Comparison of ENCODE assay signal across 22 cellular contexts in the genomic region with DNA sequence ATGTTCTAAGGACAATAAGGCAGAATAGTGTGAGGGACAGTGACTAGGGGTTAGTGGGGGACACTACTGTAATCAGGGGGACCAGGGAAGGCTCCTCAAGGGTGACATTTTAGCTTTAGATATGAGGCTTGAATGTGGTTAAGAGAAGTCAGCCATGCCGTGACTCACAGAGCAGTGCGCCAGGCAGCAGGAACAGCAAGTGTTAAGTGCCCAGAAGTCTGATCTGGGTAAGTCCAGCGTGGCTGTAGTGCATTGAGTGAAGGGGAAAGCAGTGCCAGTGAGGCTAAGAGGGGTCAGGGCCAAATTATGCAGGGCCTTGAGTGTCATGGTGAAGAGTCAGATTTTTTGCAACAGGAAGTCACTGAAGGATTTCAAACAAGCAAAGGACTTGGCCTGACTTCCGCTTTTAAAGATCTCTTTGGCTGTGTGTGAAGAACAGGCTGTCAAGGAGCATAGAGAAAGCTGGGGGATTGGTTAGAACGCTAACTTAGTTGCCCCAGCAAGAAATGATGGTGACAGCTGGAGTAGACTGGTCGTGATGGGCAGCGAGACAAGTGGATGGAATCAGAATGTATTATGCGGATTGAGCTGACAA. TPM values are rescaled to one million over a fixed set of nuclear protein-coding genes. Genes with fewer than 3 reads are reported as not detected.
DNase-seq lines count a peak whose midpoint lies in the region; ATAC-seq and TF ChIP-seq lines count a peak whose summit lies in the region.
"Had no signal": no experiment of that assay in that cellular context is flagged by ENCODE, and none has a peak within 500 bp of the region (broad histone marks: within the 10 kb centered on the region; RNA-seq: fewer than 3 reads in every experiment).

No MANE protein-coding gene starts in this region.

- TF ChIP-seq CTCF in NB4 (IDR thresholded peaks at IDR 0.05; ENCODE audit: low read depth, low read length), result no peak

- DNase-seq in HT1080 (ENCODE audit: low read depth) (peak; percentile 33), NB4 (ENCODE audit: low read depth) (peak; percentile 44), UCSD-AML1 (lab: John Stamatoyannopoulos, UW; ENCODE audit: unreplicated experiment) (peak; percentile 19), NCI-H1417 treated with DMSO at 0.1 percent for 48 hours (lab: John Stamatoyannopoulos, UW) (no peak), 8988T (no peak), cerebellar nuclear complex (lab: John Stamatoyannopoulos, UW) (no peak)
- DNase-seq: activated CD4-positive, alpha-beta T cell treated with anti-CD3 and anti-CD28 coated beads for 1 hour; activated CD8-positive, alpha-beta memory T cell treated with anti-CD3 and anti-CD28 coated beads, Interleukin-2, amount 10 ng/mL, durations not matched to agents 7 days and 5 days; dermis blood vessel endothelial cell; foreskin fibroblast; HCEC 1CT; kidney; naive B cell; NCI-H524 treated with DMSO at 0.1 percent for 48 hours; right cardiac atrium; stimulated activated naive B cell treated with anti-CD40 and anti-IgM and Interleukin-4, amounts not matched to agents 10 μg/mL and 1 μg/mL and 100 μg/mL, for 72 hours; transverse colon had no signal

- no peak for TF ChIP-seq POLR2A in NB4 (IDR thresholded peaks at IDR 0.05; ENCODE audit: extremely low read depth, insufficient read length)

- H3K36me3 Mint-ChIP-seq in stimulated activated memory B cell treated with anti-CD40 and anti-IgM and Interleukin-4, amounts not matched to agents 10 μg/mL and 1 μg/mL and 100 μg/mL, for 72 hours, result no peaks in the 10 kb centered on the region
- H3K36me3 Mint-ChIP-seq: activated CD8-positive, alpha-beta memory T cell treated with anti-CD3 and anti-CD28 coated beads, Interleukin-2, amount 10 ng/mL, durations not matched to agents 7 days and 5 days had no signal

- ATAC-seq in stimulated activated memory B cell treated with anti-CD40 and anti-IgM and Interleukin-4, amounts not matched to agents 10 μg/mL and 1 μg/mL and 100 μg/mL, for 72 hours, result peak; percentile 41
- ATAC-seq: activated CD8-positive, alpha-beta memory T cell treated with anti-CD3 and anti-CD28 coated beads, Interleukin-2, amount 10 ng/mL, durations not matched to agents 7 days and 5 days; right cardiac atrium had no signal

- no peak overlapping the region for H3K4me3 Mint-ChIP-seq in stimulated activated memory B cell treated with anti-CD40 and anti-IgM and Interleukin-4, amounts not matched to agents 10 μg/mL and 1 μg/mL and 100 μg/mL, for 72 hours
- H3K4me3 Mint-ChIP-seq: activated CD8-positive, alpha-beta memory T cell treated with anti-CD3 and anti-CD28 coated beads, Interleukin-2, amount 10 ng/mL, durations not matched to agents 7 days and 5 days; naive B cell; stimulated activated naive B cell treated with anti-CD40 and anti-IgM and Interleukin-4, amounts not matched to agents 10 μg/mL and 1 μg/mL and 100 μg/mL, for 72 hours had no signal

- H3K27me3 Mint-ChIP-seq in stimulated activated memory B cell treated with anti-CD40 and anti-IgM and Interleukin-4, amounts not matched to agents 10 μg/mL and 1 μg/mL and 100 μg/mL, for 72 hours, result no peaks in the 10 kb centered on the region
- H3K27me3 Mint-ChIP-seq: stimulated activated naive B cell treated with anti-CD40 and anti-IgM and Interleukin-4, amounts not matched to agents 10 μg/mL and 1 μg/mL and 100 μg/mL, for 72 hours had no signal

- H3K4me3 ChIP-seq in NB4 (ENCODE audit: low read depth, low read length), result no peak overlapping the region
- H3K4me3 ChIP-seq: SJSA1, transverse colon had no signal

- H3K27ac Mint-ChIP-seq in stimulated activated memory B cell treated with anti-CD40 and anti-IgM and Interleukin-4, amounts not matched to agents 10 μg/mL and 1 μg/mL and 100 μg/mL, for 72 hours, result no peak overlapping the region
- H3K27ac Mint-ChIP-seq: activated CD8-positive, alpha-beta memory T cell treated with anti-CD3 and anti-CD28 coated beads, Interleukin-2, amount 10 ng/mL, durations not matched to agents 7 days and 5 days; activated T-helper 2 cell treated with anti-CD3 and anti-CD28 coated beads, Interferon-gamma antibody, Interleukin-2, Interleukin-4, amounts not matched to agents 10 μg/mL and 5 μg/mL and 100 μg/mL, durations not matched to agents 14 hours and 24 hours and 36 hours; naive B cell; stimulated activated naive B cell treated with anti-CD40 and anti-IgM and Interleukin-4, amounts not matched to agents 10 μg/mL and 1 μg/mL and 100 μg/mL, for 72 hours had no signal

- H3K4me1 Mint-ChIP-seq in stimulated activated memory B cell treated with anti-CD40 and anti-IgM and Interleukin-4, amounts not matched to agents 10 μg/mL and 1 μg/mL and 100 μg/mL, for 72 hours, result no peaks in the 10 kb centered on the region
- H3K4me1 Mint-ChIP-seq: activated CD8-positive, alpha-beta memory T cell treated with anti-CD3 and anti-CD28 coated beads, Interleukin-2, amount 10 ng/mL, durations not matched to agents 7 days and 5 days; naive B cell; stimulated activated naive B cell treated with anti-CD40 and anti-IgM and Interleukin-4, amounts not matched to agents 10 μg/mL and 1 μg/mL and 100 μg/mL, for 72 hours had no signal

- H3K9me3 Mint-ChIP-seq in stimulated activated memory B cell treated with anti-CD40 and anti-IgM and Interleukin-4, amounts not matched to agents 10 μg/mL and 1 μg/mL and 100 μg/mL, for 72 hours, result peaks cover 5% of the 10 kb centered on the region
- H3K9me3 Mint-ChIP-seq: activated T-helper 2 cell treated with anti-CD3 and anti-CD28 coated beads, Interferon-gamma antibody, Interleukin-2, Interleukin-4, amounts not matched to agents 10 μg/mL and 5 μg/mL and 100 μg/mL, durations not matched to agents 14 hours and 24 hours and 36 hours had no signal

RNA-seq across cellular contexts. Expression of a gene that starts 16.4 kb away (rescaled TPM):
- 0.03 and 0.05 TPM in 2 replicates for total RNA-seq in HT1080 (2014; rRNA removed; shearing (Covaris generic))
- polyA plus RNA-seq in HT1080 (2015; cell fraction: cytosol; rRNA removed), result not detected in 2 replicates
- not detected in 2 replicates for polyA plus RNA-seq in HT1080 (2015; cell fraction: nucleus; rRNA removed)
- total RNA-seq: osteocyte, right cardiac atrium, SJSA1 had no signal
- polyA plus RNA-seq: BJ had no signal

Comparison
In these comparisons a context has a peak if more than half of its experiments do, and no peak if none do; other contexts are left out.
1. DNase-seq: peak in HT1080 (single experiment), NB4 (single experiment) and UCSD-AML1 (single experiment); none in NCI-H1417 treated with DMSO at 0.1 percent for 48 hours (single experiment), 8988T (single experiment) and cerebellar nuclear complex (0 of 2).